Comparison of ENCODE assay signal across 23 cellular contexts in genomic region chr20:34181484-34181883, GRCh38. TPM values are rescaled to one million over a fixed set of nuclear protein-coding genes. Genes with fewer than 3 reads are reported as not detected.
"Had no signal": no experiment of that assay in that cellular context is flagged by ENCODE, and none has a peak within 500 bp of the region (broad histone marks: within the 10 kb centered on the region; RNA-seq: fewer than 3 reads in every experiment).

No MANE protein-coding gene starts in this region.

- H3K9me3 ChIP-seq: Peyer's patch, SJCRH30 had no signal

- H3K4me3 ChIP-seq: Peyer's patch, SJCRH30 had no signal

- H3K4me1 ChIP-seq: Peyer's patch, SJCRH30 had no signal

- H3K27me3 ChIP-seq: Peyer's patch had no signal

- H3K36me3 ChIP-seq: Peyer's patch, SJCRH30 had no signal

- H3K9ac ChIP-seq: KMS-11 had no signal

- H3K27ac ChIP-seq: KMS-11, Peyer's patch, SJCRH30 had no signal

- H3K4me2 ChIP-seq: KMS-11 had no signal

- ATAC-seq: Right ventricle myocardium inferior had no signal

- DNase-seq: IMR-90, MV-4-11, NCI-H1105, NCI-H1436 treated with DMSO at 0.1 percent for 48 hours, NCI-H1694, NCI-H187 treated with DMSO at 0.1 percent for 48 hours, NCI-H2029 treated with DMSO at 0.1 percent for 48 hours, NCI-H2227 treated with DMSO at 0.1 percent for 48 hours, NCI-H524, NCI-H526 treated with DMSO at 0.1 percent for 48 hours, NCI-H774, Peyer's patch, SHP77 treated with DMSO at 0.1 percent for 48 hours, SJCRH30 had no signal

RNA-seq across cellular contexts. Expression of gene ASIP, which starts 59.7 kb away (rescaled TPM):
- total RNA-seq: HT-29; IMR-90; LHCN-M2; MCF 10A; NCI-H460; PC-3; Peyer's patch; RPMI7951; SJCRH30; T-helper 1 cell treated with Interleukin-12 subunit alpha and Interleukin-12 subunit beta and Interleukin-4 antibody, amounts not matched to agents 30 ng/mL and 1 ng/mL, for 36 hours had no signal
- polyA plus RNA-seq: IMR-90 had no signal
